1 cellular context compared by ENCODE assay signal in genomic region chr9:71741841-71742648, GRCh38.
TF ChIP-seq lines count a peak whose summit lies in the region.

No MANE protein-coding gene starts in this region.

TF ChIP-seq in HepG2, 621 proteins besides CTCF, POLR2A, EP300 and RAD21 (continued from another document and continues in another):
- TF ChIP-seq ZBTB40 (IDR thresholded peaks at IDR 0.05), result no peak
- TF ChIP-seq ZBTB40 (CRISPR knock-in tag; IDR thresholded peaks at IDR 0.05), result no peak
- TF ChIP-seq FOXC1 (CRISPR knock-in tag; IDR thresholded peaks at IDR 0.05; ENCODE audit: borderline replicate concordance), result no peak
- TF ChIP-seq ZNF615 (CRISPR knock-in tag; IDR thresholded peaks at IDR 0.05; ENCODE audit: borderline replicate concordance), result no peak
- no peak for TF ChIP-seq ZNF879 (CRISPR knock-in tag; IDR thresholded peaks at IDR 0.05)
- no peak for TF ChIP-seq TOPORS (CRISPR knock-in tag; IDR thresholded peaks at IDR 0.05)
- TF ChIP-seq ZNF3 (CRISPR knock-in tag; IDR thresholded peaks at IDR 0.05), result no peak
- no peak for TF ChIP-seq ZNF574 (CRISPR knock-in tag; IDR thresholded peaks at IDR 0.05)
- TF ChIP-seq SCMH1 (CRISPR knock-in tag; IDR thresholded peaks at IDR 0.05; ENCODE audit: borderline replicate concordance), result no peak
- no peak for TF ChIP-seq GMEB2 (CRISPR knock-in tag; IDR thresholded peaks at IDR 0.05; ENCODE audit: low read depth)
- no peak for TF ChIP-seq ZNF230 (CRISPR knock-in tag; IDR thresholded peaks at IDR 0.05)
- TF ChIP-seq ZNF790 (CRISPR knock-in tag; IDR thresholded peaks at IDR 0.05; ENCODE audit: borderline replicate concordance), result no peak
- peak; percentile 95 for TF ChIP-seq ISL2 (CRISPR knock-in tag; IDR thresholded peaks at IDR 0.05)
- TF ChIP-seq ZFP41 (CRISPR knock-in tag; IDR thresholded peaks at IDR 0.05; ENCODE audit: borderline replicate concordance), result no peak
- TF ChIP-seq HOXA5 (CRISPR knock-in tag; IDR thresholded peaks at IDR 0.05), result no peak
- TF ChIP-seq ZNF740 (CRISPR knock-in tag; IDR thresholded peaks at IDR 0.05), result no peak
- no peak for TF ChIP-seq ZNF441 (CRISPR knock-in tag; IDR thresholded peaks at IDR 0.05; ENCODE audit: borderline replicate concordance)
- TF ChIP-seq MAFG (CRISPR knock-in tag; IDR thresholded peaks at IDR 0.05), result no peak
- TF ChIP-seq KDM3A (CRISPR knock-in tag; IDR thresholded peaks at IDR 0.05; ENCODE audit: low read depth), result no peak
- TF ChIP-seq, protein P1, sequence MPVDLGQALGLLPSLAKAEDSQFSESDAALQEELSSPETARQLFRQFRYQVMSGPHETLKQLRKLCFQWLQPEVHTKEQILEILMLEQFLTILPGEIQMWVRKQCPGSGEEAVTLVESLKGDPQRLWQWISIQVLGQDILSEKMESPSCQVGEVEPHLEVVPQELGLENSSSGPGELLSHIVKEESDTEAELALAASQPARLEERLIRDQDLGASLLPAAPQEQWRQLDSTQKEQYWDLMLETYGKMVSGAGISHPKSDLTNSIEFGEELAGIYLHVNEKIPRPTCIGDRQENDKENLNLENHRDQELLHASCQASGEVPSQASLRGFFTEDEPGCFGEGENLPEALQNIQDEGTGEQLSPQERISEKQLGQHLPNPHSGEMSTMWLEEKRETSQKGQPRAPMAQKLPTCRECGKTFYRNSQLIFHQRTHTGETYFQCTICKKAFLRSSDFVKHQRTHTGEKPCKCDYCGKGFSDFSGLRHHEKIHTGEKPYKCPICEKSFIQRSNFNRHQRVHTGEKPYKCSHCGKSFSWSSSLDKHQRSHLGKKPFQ (CRISPR knock-in tag; IDR thresholded peaks at IDR 0.05; ENCODE audit: insufficient replicate concordance), result no peak
- TF ChIP-seq TERF1 (CRISPR knock-in tag; IDR thresholded peaks at IDR 0.05), result no peak
- TF ChIP-seq, protein P2, sequence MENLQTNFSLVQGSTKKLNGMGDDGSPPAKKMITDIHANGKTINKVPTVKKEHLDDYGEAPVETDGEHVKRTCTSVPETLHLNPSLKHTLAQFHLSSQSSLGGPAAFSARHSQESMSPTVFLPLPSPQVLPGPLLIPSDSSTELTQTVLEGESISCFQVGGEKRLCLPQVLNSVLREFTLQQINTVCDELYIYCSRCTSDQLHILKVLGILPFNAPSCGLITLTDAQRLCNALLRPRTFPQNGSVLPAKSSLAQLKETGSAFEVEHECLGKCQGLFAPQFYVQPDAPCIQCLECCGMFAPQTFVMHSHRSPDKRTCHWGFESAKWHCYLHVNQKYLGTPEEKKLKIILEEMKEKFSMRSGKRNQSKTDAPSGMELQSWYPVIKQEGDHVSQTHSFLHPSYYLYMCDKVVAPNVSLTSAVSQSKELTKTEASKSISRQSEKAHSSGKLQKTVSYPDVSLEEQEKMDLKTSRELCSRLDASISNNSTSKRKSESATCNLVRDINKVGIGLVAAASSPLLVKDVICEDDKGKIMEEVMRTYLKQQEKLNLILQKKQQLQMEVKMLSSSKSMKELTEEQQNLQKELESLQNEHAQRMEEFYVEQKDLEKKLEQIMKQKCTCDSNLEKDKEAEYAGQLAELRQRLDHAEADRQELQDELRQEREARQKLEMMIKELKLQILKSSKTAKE (CRISPR knock-in tag; IDR thresholded peaks at IDR 0.05; ENCODE audit: borderline replicate concordance), result no peak
- no peak for TF ChIP-seq ZNF83 (CRISPR knock-in tag; IDR thresholded peaks at IDR 0.05; ENCODE audit: borderline replicate concordance)
- no peak for TF ChIP-seq ZFYVE20 (CRISPR knock-in tag; IDR thresholded peaks at IDR 0.05; ENCODE audit: borderline replicate concordance, low read depth)
- TF ChIP-seq, protein P3, sequence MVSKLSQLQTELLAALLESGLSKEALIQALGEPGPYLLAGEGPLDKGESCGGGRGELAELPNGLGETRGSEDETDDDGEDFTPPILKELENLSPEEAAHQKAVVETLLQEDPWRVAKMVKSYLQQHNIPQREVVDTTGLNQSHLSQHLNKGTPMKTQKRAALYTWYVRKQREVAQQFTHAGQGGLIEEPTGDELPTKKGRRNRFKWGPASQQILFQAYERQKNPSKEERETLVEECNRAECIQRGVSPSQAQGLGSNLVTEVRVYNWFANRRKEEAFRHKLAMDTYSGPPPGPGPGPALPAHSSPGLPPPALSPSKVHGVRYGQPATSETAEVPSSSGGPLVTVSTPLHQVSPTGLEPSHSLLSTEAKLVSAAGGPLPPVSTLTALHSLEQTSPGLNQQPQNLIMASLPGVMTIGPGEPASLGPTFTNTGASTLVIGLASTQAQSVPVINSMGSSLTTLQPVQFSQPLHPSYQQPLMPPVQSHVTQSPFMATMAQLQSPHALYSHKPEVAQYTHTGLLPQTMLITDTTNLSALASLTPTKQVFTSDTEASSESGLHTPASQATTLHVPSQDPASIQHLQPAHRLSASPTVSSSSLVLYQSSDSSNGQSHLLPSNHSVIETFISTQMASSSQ (IDR thresholded peaks at IDR 0.05; ENCODE audit: low read depth), result peak; percentile 52; the same call in 1 of the 2 replicates
- TF ChIP-seq, protein P3 (CRISPR knock-in tag; IDR thresholded peaks at IDR 0.05; ENCODE audit: borderline replicate concordance), result peak; percentile 62; the same call in 1 of the 2 replicates
- TF ChIP-seq ZNF556 (CRISPR knock-in tag; IDR thresholded peaks at IDR 0.05; ENCODE audit: borderline replicate concordance), result no peak
- no peak for TF ChIP-seq YY1 (IDR thresholded peaks at IDR 0.05; ENCODE audit: insufficient read depth, insufficient replicate concordance, low read depth, low read length)
- TF ChIP-seq POGK (CRISPR knock-in tag; conservative IDR thresholded peaks at IDR 0.05), result no peak
- TF ChIP-seq NCOR1 (IDR thresholded peaks at IDR 0.05; ENCODE audit: borderline replicate concordance, low read length), result no peak
